8 cellular contexts compared by ENCODE assay signal in genomic region chr1:234866007-234866866, GRCh38.
DNase-seq lines count a peak whose midpoint lies in the region; ATAC-seq and TF ChIP-seq lines count a peak whose summit lies in the region.

No MANE protein-coding gene starts in this region.

- TF ChIP-seq CTCF in body of pancreas (IDR thresholded peaks at IDR 0.05) = no peak
- no peak for TF ChIP-seq CTCF in dorsolateral prefrontal cortex (IDR thresholded peaks at IDR 0.05 in 54 of 56, conservative IDR thresholded peaks at IDR 0.05 in 2 of 56; ENCODE audit: low read depth in 1 of 56, partially characterized antibody in 56 of 56)

- no peak for TF ChIP-seq POLR2A in body of pancreas (IDR thresholded peaks at IDR 0.05)

- H3K4me1 ChIP-seq in body of pancreas = peaks cover 32% of the 10 kb centered on the region

- H3K27ac ChIP-seq in body of pancreas (no peak overlapping the region), dorsolateral prefrontal cortex (no peak overlapping the region)

- no peaks in the 10 kb centered on the region for H3K9me3 ChIP-seq in body of pancreas

- intact Hi-C loops in body of pancreas (cut with DNase I) = no loop called here
- intact Hi-C loops in dorsolateral prefrontal cortex (cut with DNase I) = no loop called here

- H3K27me3 ChIP-seq in body of pancreas = no peaks in the 10 kb centered on the region
- no peaks in the 10 kb centered on the region for H3K27me3 ChIP-seq in dorsolateral prefrontal cortex

- ATAC-seq in body of pancreas (peak; percentile 62), HG03025 (IDR thresholded peaks at IDR 0.05; ENCODE audit: low FRiP score, unreplicated experiment) (no peak), GM19023 (IDR thresholded peaks at IDR 0.05; ENCODE audit: unreplicated experiment) (no peak)

- peak; percentile 86 for DNase-seq in AG08396 (ENCODE audit: low spot score)
- DNase-seq in LHCN-M2 (ENCODE audit: low read depth) = peak; percentile 82
- DNase-seq in body of pancreas = peak; percentile 31 to 71 (median 58)
- peak; percentile 80 to 85 for DNase-seq in lung microvascular endothelial cell (ENCODE audit: low read depth in 2 of 2)
- no peak for DNase-seq in dorsolateral prefrontal cortex
- no peak for DNase-seq in stimulated activated CD4-positive, alpha-beta T cell treated with anti-CD3 and anti-CD28 coated beads, Interleukin-15, amount 100 ng/mL, for 24 hours

- no peak overlapping the region for H3K4me3 ChIP-seq in body of pancreas
- H3K4me3 ChIP-seq in dorsolateral prefrontal cortex = no peak overlapping the region

- 71% methylated on average over 18 of the region's 18 CpGs for WGBS in body of pancreas, 2 donors

- no peaks in the 10 kb centered on the region for H3K36me3 ChIP-seq in body of pancreas (replicated peaks in 1 of 2; ENCODE audit: insufficient read depth in 1 of 2, low read depth in 2 of 2)

Comparison
In these comparisons a context has a peak if more than half of its experiments do, and no peak if none do; other contexts are left out.
1. DNase-seq: peak in AG08396 (single experiment), LHCN-M2 (single experiment), body of pancreas (4 of 4) and lung microvascular endothelial cell (2 of 2); none in dorsolateral prefrontal cortex (0 of 10) and stimulated activated CD4-positive, alpha-beta T cell treated with anti-CD3 and anti-CD28 coated beads, Interleukin-15, amount 100 ng/mL, for 24 hours (single experiment).